ENCODE assay signal across 32 cellular contexts in the genomic region with DNA sequence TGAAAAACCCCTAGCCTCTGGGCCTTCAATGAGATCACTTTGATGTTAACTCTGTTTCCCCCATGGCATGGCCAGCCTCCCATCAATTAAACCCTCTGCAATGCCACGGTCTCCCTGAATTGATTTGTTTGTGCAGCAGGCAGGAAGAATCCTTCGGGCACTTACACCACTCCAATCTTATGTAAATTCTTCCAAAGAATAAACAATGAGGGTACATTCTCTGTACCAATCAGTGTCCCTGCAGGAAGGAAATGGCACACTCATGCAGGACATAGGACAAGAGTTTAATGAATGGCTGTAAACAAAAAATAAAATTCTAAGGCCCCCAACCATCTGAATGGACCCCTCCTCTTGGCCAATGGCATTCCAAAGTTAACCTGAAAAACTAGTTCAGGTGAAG. TPM values are rescaled to one million over a fixed set of nuclear protein-coding genes. Genes with fewer than 3 reads are reported as not detected.
"Had no signal": no experiment of that assay in that cellular context is flagged by ENCODE, and none has a peak within 500 bp of the region (broad histone marks: within the 10 kb centered on the region; RNA-seq: fewer than 3 reads in every experiment).

No MANE protein-coding gene starts in this region.

- H3K27me3 Mint-ChIP-seq: activated naive CD4-positive, alpha-beta T cell treated with anti-CD3 and anti-CD28 coated beads, Interleukin-2, amount 10 ng/mL, durations not matched to agents 7 days and 5 days; activated naive CD8-positive, alpha-beta T cell treated with anti-CD3 and anti-CD28 coated beads for 36 hours had no signal

- ATAC-seq: activated CD8-positive, alpha-beta T cell treated with anti-CD3 and anti-CD28 coated beads for 36 hours; activated naive CD4-positive, alpha-beta T cell treated with anti-CD3 and anti-CD28 coated beads, Interleukin-2, amount 50 U/mL, for 72 hours; activated T-cell treated with anti-CD3 and anti-CD28 coated beads, Interleukin-2, amount 50 U/mL, for 4 hours; activated T-cell treated with anti-CD3 and anti-CD28 coated beads, Interleukin-2, amount 50 U/mL, for 72 hours; activated T-helper 17 cell treated with anti-CD3 and anti-CD28 coated beads, Interleukin-2, amount 50 U/mL, for 72 hours; body of pancreas had no signal

- H3K9me3 ChIP-seq: adrenal gland, body of pancreas, breast epithelium had no signal

- H3K4me3 ChIP-seq: adrenal gland, body of pancreas, breast epithelium had no signal

- DNase-seq: activated B cell treated with CpG ODN at 0.5 μM for 24 hours; activated CD4-positive, alpha-beta memory T cell treated with anti-CD3 and anti-CD28 coated beads for 36 hours; activated CD4-positive, alpha-beta T cell treated with anti-CD3 and anti-CD28 coated beads for 4 hours; activated CD4-positive, alpha-beta T cell treated with anti-CD3 and anti-CD28 coated beads, Interleukin-2, amount 10 ng/mL, durations not matched to agents 24 days and 14 days; activated CD4-positive, alpha-beta T cell treated with anti-CD3 and anti-CD28 coated beads, Interleukin-2, amount 50 U/mL, for 1 hour; activated CD4-positive, alpha-beta T cell treated with anti-CD3 and anti-CD28 coated beads, Interleukin-2, amount 50 U/mL, for 4 hours; activated CD4-positive, CD25-positive, alpha-beta regulatory T cell treated with anti-CD3 and anti-CD28 coated beads, Interleukin-2, amount 50 U/mL, for 72 hours; activated CD8-positive, alpha-beta memory T cell treated with anti-CD3 and anti-CD28 coated beads, Interleukin-2, amount 50 U/mL, for 4 hours; activated CD8-positive, alpha-beta T cell treated with anti-CD3 and anti-CD28 coated beads for 36 hours; activated effector memory CD4-positive, alpha-beta T cell treated with anti-CD3 and anti-CD28 coated beads, Interleukin-2, amount 50 U/mL, for 16 hours; activated naive CD4-positive, alpha-beta T cell treated with anti-CD3 and anti-CD28 coated beads, Interleukin-2, amount 10 ng/mL, durations not matched to agents 7 days and 5 days; activated naive CD4-positive, alpha-beta T cell treated with Interleukin-2 at 50 U/mL for 16 hours; activated naive CD8-positive, alpha-beta T cell treated with anti-CD3 and anti-CD28 coated beads for 36 hours; activated T-cell treated with anti-CD3 and anti-CD28 coated beads for 4 hours; activated T-cell treated with anti-CD3 and anti-CD28 coated beads, Interleukin-2, amount 50 U/mL, for 1 hour; activated T-cell treated with anti-CD3 and anti-CD28 coated beads, Interleukin-2, amount 50 U/mL, for 4 hours; activated T-cell treated with anti-CD3 and anti-CD28 coated beads, Interleukin-2, amount 50 U/mL, for 72 hours; adrenal gland; amniotic stem cell; aorta; body of pancreas; brain microvascular endothelial cell; central memory CD4-positive, alpha-beta T cell; T-helper 1 cell; T-helper 2 cell; T-helper 9 cell had no signal

- H3K36me3 ChIP-seq: adrenal gland, brain microvascular endothelial cell, breast epithelium had no signal

- H3K27ac Mint-ChIP-seq: activated B cell treated with CpG ODN at 0.5 μM for 24 hours; activated CD4-positive, alpha-beta memory T cell treated with anti-CD3 and anti-CD28 coated beads for 36 hours; activated CD4-positive, alpha-beta T cell treated with anti-CD3 and anti-CD28 coated beads, Interleukin-2, amount 10 ng/mL, durations not matched to agents 24 days and 14 days; activated CD8-positive, alpha-beta T cell treated with anti-CD3 and anti-CD28 coated beads for 36 hours; activated naive CD4-positive, alpha-beta T cell treated with anti-CD3 and anti-CD28 coated beads, Interleukin-2, amount 10 ng/mL, durations not matched to agents 7 days and 5 days; activated naive CD4-positive, alpha-beta T cell treated with anti-CD3 and anti-CD28 coated beads, Interleukin-2, amount 50 U/mL, for 72 hours; activated naive CD8-positive, alpha-beta T cell treated with anti-CD3 and anti-CD28 coated beads for 36 hours; activated T-cell treated with anti-CD3 and anti-CD28 coated beads, Interleukin-2, amount 50 U/mL, for 72 hours; activated T-helper 1 cell treated with anti-CD3 and anti-CD28 coated beads, Interleukin-12 subunit alpha, Interleukin-12 subunit beta, Interleukin-2, Interleukin-4 antibody, amounts not matched to agents 30 ng/mL and 10 ng/mL and 1 ng/mL, durations not matched to agents 14 hours and 24 hours and 36 hours; activated T-helper 17 cell treated with anti-CD3 and anti-CD28 coated beads, Interleukin-2, amount 50 U/mL, for 72 hours; T-helper 1 cell treated with Interleukin-12 subunit alpha and Interleukin-12 subunit beta and Interleukin-4 antibody, amounts not matched to agents 30 μg/mL and 1 μg/mL, for 36 hours; T-helper 2 cell treated with Interferon-gamma antibody and Interleukin-4, amounts not matched to agents 5 μg/mL and 100 μg/mL, for 36 hours had no signal

- H3K4me3 Mint-ChIP-seq: activated B cell treated with CpG ODN at 0.5 μM for 24 hours; activated CD4-positive, alpha-beta memory T cell treated with anti-CD3 and anti-CD28 coated beads for 36 hours; activated CD4-positive, alpha-beta T cell treated with anti-CD3 and anti-CD28 coated beads, Interleukin-2, amount 10 ng/mL, durations not matched to agents 24 days and 14 days; activated CD8-positive, alpha-beta T cell treated with anti-CD3 and anti-CD28 coated beads for 36 hours; activated naive CD4-positive, alpha-beta T cell treated with anti-CD3 and anti-CD28 coated beads, Interleukin-2, amount 10 ng/mL, durations not matched to agents 7 days and 5 days; activated naive CD8-positive, alpha-beta T cell treated with anti-CD3 and anti-CD28 coated beads for 36 hours; activated T-cell treated with anti-CD3 and anti-CD28 coated beads, Interleukin-2, amount 50 U/mL, for 4 hours; activated T-cell treated with anti-CD3 and anti-CD28 coated beads, Interleukin-2, amount 50 U/mL, for 72 hours; activated T-helper 1 cell treated with anti-CD3 and anti-CD28 coated beads, Interleukin-12 subunit alpha, Interleukin-12 subunit beta, Interleukin-2, Interleukin-4 antibody, amounts not matched to agents 30 ng/mL and 10 ng/mL and 1 ng/mL, durations not matched to agents 14 hours and 24 hours and 36 hours; activated T-helper 17 cell treated with anti-CD3 and anti-CD28 coated beads, Interleukin-2, amount 50 U/mL, for 72 hours; T-helper 1 cell treated with Interleukin-12 subunit alpha and Interleukin-12 subunit beta and Interleukin-4 antibody, amounts not matched to agents 30 μg/mL and 1 μg/mL, for 36 hours; T-helper 2 cell treated with Interferon-gamma antibody and Interleukin-4, amounts not matched to agents 5 μg/mL and 100 μg/mL, for 36 hours had no signal

- H3K36me3 Mint-ChIP-seq: activated CD4-positive, alpha-beta memory T cell treated with anti-CD3 and anti-CD28 coated beads for 36 hours; activated naive CD4-positive, alpha-beta T cell treated with anti-CD3 and anti-CD28 coated beads, Interleukin-2, amount 10 ng/mL, durations not matched to agents 7 days and 5 days had no signal

- H3K27ac ChIP-seq: adrenal gland, body of pancreas, brain microvascular endothelial cell, breast epithelium had no signal

- H3K27me3 ChIP-seq: adrenal gland, body of pancreas, brain microvascular endothelial cell, breast epithelium had no signal

- H3K4me1 ChIP-seq: breast epithelium had no signal

- H3K4me1 Mint-ChIP-seq: activated CD4-positive, alpha-beta T cell treated with anti-CD3 and anti-CD28 coated beads, Interleukin-2, amount 10 ng/mL, durations not matched to agents 24 days and 14 days; activated naive CD4-positive, alpha-beta T cell treated with anti-CD3 and anti-CD28 coated beads, Interleukin-2, amount 10 ng/mL, durations not matched to agents 7 days and 5 days; activated T-helper 17 cell treated with anti-CD3 and anti-CD28 coated beads, Interleukin-2, amount 50 U/mL, for 72 hours had no signal

RNA-seq across cellular contexts. Expression of a gene that starts 22.2 kb away (rescaled TPM):
- total RNA-seq: activated T-helper 1 cell treated with anti-CD3 and anti-CD28 coated beads, Interleukin-12 subunit alpha, Interleukin-12 subunit beta, Interleukin-2, Interleukin-4 antibody, amounts not matched to agents 30 ng/mL and 10 ng/mL and 1 ng/mL, durations not matched to agents 14 hours and 24 hours and 36 hours had no signal
- polyA plus RNA-seq: aorta had no signal
